Comparison of ENCODE assay signal across 1 cellular context in the genomic region with DNA sequence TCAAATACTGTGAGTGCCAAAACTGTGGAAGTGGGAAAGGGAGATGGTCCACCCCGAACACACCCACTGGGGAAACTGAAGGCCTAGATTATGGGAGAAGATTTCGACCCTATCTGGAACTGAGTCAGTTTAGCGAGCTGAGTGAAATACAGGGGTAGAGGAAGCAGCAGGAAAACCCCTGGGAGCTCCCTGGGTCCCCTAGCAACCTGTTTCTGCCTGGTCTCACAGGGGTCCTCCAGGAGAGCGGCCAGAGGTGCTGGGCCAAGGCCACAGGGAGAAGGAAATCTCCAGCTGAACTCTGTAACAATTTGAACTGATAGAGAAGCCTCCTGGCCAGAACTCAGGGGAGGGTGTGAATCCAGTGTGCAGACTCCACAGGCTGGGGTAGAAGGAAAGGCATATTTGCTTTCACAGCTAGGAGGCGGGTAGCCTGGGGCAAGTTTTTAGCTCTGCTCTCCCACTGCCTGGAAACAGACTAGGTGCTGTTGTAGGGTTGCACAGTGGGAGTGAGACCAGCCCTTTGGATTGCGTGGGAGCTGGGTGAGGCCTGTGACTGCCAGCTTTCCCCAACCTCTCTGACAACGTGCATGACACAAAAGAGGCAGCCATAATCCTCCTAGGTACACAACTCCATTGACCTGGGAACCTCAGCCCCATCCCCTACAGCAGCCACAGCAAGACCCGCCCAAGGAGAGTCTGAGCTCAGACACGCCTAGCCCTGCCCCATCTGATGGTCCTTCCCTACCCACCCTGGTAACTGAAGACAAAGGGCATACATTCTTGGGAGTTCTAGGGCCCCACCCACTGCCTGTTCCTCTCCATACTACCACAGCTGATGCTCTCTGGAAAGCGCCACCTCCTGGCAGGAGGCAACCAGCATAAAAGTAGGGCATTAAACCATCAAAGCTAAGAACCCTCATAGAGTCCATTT.
A peak's percentile ranks its signal among the peaks of the same experiment; 100 is the strongest.
TF ChIP-seq lines count a peak whose summit lies in the region.

No MANE protein-coding gene starts in this region.

TF ChIP-seq in HepG2, 621 proteins besides CTCF, POLR2A, EP300 and RAD21 (continued from another document):
- TF ChIP-seq, protein P1, sequence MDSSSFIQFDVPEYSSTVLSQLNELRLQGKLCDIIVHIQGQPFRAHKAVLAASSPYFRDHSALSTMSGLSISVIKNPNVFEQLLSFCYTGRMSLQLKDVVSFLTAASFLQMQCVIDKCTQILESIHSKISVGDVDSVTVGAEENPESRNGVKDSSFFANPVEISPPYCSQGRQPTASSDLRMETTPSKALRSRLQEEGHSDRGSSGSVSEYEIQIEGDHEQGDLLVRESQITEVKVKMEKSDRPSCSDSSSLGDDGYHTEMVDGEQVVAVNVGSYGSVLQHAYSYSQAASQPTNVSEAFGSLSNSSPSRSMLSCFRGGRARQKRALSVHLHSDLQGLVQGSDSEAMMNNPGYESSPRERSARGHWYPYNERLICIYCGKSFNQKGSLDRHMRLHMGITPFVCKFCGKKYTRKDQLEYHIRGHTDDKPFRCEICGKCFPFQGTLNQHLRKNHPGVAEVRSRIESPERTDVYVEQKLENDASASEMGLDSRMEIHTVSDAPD (CRISPR knock-in tag; IDR thresholded peaks at IDR 0.05) = 0 out of 2 replicates have a peak, but pooled peaks have one; percentile 33
- TF ChIP-seq SOX5 (CRISPR knock-in tag; IDR thresholded peaks at IDR 0.05; ENCODE audit: borderline replicate concordance) = no peak
- peak; percentile 14; the same call in 1 of the 2 replicates for TF ChIP-seq ZFX (CRISPR knock-in tag; IDR thresholded peaks at IDR 0.05; ENCODE audit: low read depth)
- TF ChIP-seq, protein P2, sequence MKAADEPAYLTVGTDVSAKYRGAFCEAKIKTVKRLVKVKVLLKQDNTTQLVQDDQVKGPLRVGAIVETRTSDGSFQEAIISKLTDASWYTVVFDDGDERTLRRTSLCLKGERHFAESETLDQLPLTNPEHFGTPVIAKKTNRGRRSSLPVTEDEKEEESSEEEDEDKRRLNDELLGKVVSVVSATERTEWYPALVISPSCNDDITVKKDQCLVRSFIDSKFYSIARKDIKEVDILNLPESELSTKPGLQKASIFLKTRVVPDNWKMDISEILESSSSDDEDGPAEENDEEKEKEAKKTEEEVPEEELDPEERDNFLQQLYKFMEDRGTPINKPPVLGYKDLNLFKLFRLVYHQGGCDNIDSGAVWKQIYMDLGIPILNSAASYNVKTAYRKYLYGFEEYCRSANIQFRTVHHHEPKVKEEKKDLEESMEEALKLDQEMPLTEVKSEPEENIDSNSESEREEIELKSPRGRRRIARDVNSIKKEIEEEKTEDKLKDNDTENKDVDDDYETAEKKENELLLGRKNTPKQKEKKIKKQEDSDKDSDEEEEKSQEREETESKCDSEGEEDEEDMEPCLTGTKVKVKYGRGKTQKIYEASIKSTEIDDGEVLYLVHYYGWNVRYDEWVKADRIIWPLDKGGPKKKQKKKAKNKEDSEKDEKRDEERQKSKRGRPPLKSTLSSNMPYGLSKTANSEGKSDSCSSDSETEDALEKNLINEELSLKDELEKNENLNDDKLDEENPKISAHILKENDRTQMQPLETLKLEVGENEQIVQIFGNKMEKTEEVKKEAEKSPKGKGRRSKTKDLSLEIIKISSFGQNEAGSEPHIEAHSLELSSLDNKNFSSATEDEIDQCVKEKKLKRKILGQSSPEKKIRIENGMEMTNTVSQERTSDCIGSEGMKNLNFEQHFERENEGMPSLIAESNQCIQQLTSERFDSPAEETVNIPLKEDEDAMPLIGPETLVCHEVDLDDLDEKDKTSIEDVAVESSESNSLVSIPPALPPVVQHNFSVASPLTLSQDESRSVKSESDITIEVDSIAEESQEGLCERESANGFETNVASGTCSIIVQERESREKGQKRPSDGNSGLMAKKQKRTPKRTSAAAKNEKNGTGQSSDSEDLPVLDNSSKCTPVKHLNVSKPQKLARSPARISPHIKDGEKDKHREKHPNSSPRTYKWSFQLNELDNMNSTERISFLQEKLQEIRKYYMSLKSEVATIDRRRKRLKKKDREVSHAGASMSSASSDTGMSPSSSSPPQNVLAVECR (CRISPR knock-in tag; IDR thresholded peaks at IDR 0.05; ENCODE audit: borderline replicate concordance) = peak; percentile 46; the same call in 1 of the 2 replicates
- no peak for TF ChIP-seq YY1 (IDR thresholded peaks at IDR 0.05; ENCODE audit: insufficient read depth, insufficient replicate concordance, low read depth, low read length)
- TF ChIP-seq HNF4G (IDR thresholded peaks at IDR 0.05; ENCODE audit: borderline replicate concordance, low read depth, low read length) = no peak
- TF ChIP-seq HNF4G (CRISPR knock-in tag; IDR thresholded peaks at IDR 0.05; ENCODE audit: borderline replicate concordance, low read depth) = no peak
- TF ChIP-seq SALL1 (CRISPR knock-in tag; IDR thresholded peaks at IDR 0.05) = peak; percentile 30; the same call in 1 of the 2 replicates
- TF ChIP-seq FOXP1 (IDR thresholded peaks at IDR 0.05) = no peak
- no peak for TF ChIP-seq FOXP1 (CRISPR knock-in tag; IDR thresholded peaks at IDR 0.05)
- no peak for TF ChIP-seq ZNF264 (CRISPR knock-in tag; IDR thresholded peaks at IDR 0.05)
- TF ChIP-seq STAG1 (CRISPR knock-in tag; IDR thresholded peaks at IDR 0.05) = peak; percentile 27; the same call in 1 of the 2 replicates
- TF ChIP-seq KLF9 (CRISPR knock-in tag; IDR thresholded peaks at IDR 0.05; ENCODE audit: low read depth) = no peak
- no peak for TF ChIP-seq ZNF331 (CRISPR knock-in tag; IDR thresholded peaks at IDR 0.05)
